Comparison of ENCODE assay signal across 8 cellular contexts in the genomic region with DNA sequence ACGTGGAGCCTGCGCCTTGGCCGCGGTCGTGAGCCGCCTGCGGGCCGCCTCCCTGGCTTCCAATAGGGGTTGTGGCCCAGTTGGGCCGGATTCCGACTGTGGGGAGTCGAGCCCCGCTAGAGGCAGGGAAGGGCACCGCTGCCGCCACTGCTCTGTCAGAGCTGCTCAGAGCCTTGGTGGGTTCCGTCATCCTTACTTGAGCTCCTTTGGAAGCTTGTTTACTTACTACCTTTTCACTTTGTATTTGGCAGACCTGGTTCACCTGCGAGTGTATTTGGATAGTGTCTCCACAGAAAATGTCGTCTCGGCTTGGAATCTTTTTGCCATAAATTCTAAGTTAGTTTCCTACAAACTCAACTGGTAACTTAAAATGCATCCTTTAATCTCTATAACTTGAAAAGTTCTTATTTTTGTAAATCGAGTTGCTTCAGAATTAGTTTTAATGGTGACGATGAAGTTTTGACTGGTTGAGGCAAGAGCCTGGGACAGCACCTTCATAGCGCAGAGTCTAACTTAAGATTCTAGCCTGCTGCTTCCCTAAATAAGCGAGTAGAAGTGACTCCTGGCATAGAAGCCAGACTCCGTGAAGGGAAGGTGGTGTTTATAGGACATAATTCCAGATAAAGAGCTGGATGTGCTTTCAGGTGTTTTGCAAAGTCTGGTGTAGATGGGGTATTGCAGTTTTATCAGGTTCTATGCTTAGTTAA.
DNase-seq lines count a peak whose midpoint lies in the region; ATAC-seq and TF ChIP-seq lines count a peak whose summit lies in the region.

No MANE protein-coding gene starts in this region.

- H3K27ac ChIP-seq in mucosa of rectum (ENCODE audit: low read depth in 2 of 2, low read length in 2 of 2), result peak overlapping the region; percentile 98 to 99

- H3K27me3 ChIP-seq in mucosa of rectum (ENCODE audit: control insufficient read depth in 2 of 2, insufficient read depth in 2 of 2, low read length in 2 of 2), result no peaks in the 10 kb centered on the region

- H3K9me3 ChIP-seq in mucosa of rectum (ENCODE audit: control insufficient read depth in 2 of 2, low read length in 2 of 2), result no peaks in the 10 kb centered on the region

- TF ChIP-seq CTCF in NB4 (IDR thresholded peaks at IDR 0.05; ENCODE audit: low read depth, low read length), result no peak

- peaks cover 19 to 21% of the 10 kb centered on the region in 2 donors for H3K4me1 ChIP-seq in mucosa of rectum (ENCODE audit: control insufficient read depth in 2 of 2, insufficient read depth in 2 of 2, low read length in 2 of 2)

- TF ChIP-seq POLR2A in NB4 (IDR thresholded peaks at IDR 0.05; ENCODE audit: extremely low read depth, insufficient read length), result no peak

- H3K4me3 ChIP-seq in NB4 (ENCODE audit: low read depth, low read length) (peak overlapping the region; percentile 93), mucosa of rectum (ENCODE audit: low read length in 2 of 2) (peak overlapping the region; percentile 75 to 87)

- DNase-seq in NB4 (ENCODE audit: low read depth) (peak; percentile 25), COR-L47 (lab: John Stamatoyannopoulos, UW) (no peak), foreskin melanocyte (no peak)
- DNase-seq in central memory CD4-positive, alpha-beta T cell, result peak; percentile 3
- DNase-seq in activated CD4-positive, alpha-beta T cell treated with anti-CD3 and anti-CD28 coated beads for 4 hours, result no peak

- peak overlapping the region; percentile 89 to 94 for H3K9ac ChIP-seq in mucosa of rectum (ENCODE audit: low read depth in 1 of 2, low read length in 2 of 2)

- peak; percentile 17 for ATAC-seq in GM18498 (IDR thresholded peaks at IDR 0.05; ENCODE audit: unreplicated experiment)
- ATAC-seq in GM21825 (IDR thresholded peaks at IDR 0.05; ENCODE audit: unreplicated experiment), result peak; percentile 15

- H3K36me3 ChIP-seq in mucosa of rectum (ENCODE audit: control insufficient read depth in 2 of 2, insufficient read depth in 2 of 2, low read length in 2 of 2), result no peaks in the 10 kb centered on the region

Comparison
In these comparisons a context has a peak if more than half of its experiments do, and no peak if none do; other contexts are left out.
1. DNase-seq: peak in NB4 (single experiment) and central memory CD4-positive, alpha-beta T cell (single experiment); none in COR-L47 (single experiment), foreskin melanocyte (single experiment) and activated CD4-positive, alpha-beta T cell treated with anti-CD3 and anti-CD28 coated beads for 4 hours (0 of 2).